Comparison of ENCODE assay signal across 23 cellular contexts in genomic region chr2:213171147-213171546, GRCh38.
"Had no signal": no experiment of that assay in that cellular context is flagged by ENCODE, and none has a peak within 500 bp of the region (broad histone marks: within the 10 kb centered on the region; RNA-seq: fewer than 3 reads in every experiment).

No MANE protein-coding gene starts in this region.

- H3K4me3 Mint-ChIP-seq: mesothelial cell of epicardium; natural killer cell; nephron progenitor cell; stimulated activated effector memory CD8-positive, alpha-beta T cell treated with anti-CD3 and anti-CD28 coated beads, Interleukin-12 subunit alpha, Interleukin-12 subunit beta, amount 100 ng/mL, for 72 hours; stimulated activated naive CD8-positive, alpha-beta T cell treated with anti-CD3 and anti-CD28 coated beads, Interleukin-15, amount 100 ng/mL, for 72 hours had no signal

- H3K4me1 Mint-ChIP-seq: natural killer cell; nephron progenitor cell; stimulated activated effector memory CD8-positive, alpha-beta T cell treated with anti-CD3 and anti-CD28 coated beads, Interleukin-12 subunit alpha, Interleukin-12 subunit beta, amount 100 ng/mL, for 72 hours; stimulated activated naive CD8-positive, alpha-beta T cell treated with anti-CD3 and anti-CD28 coated beads, Interleukin-15, amount 100 ng/mL, for 72 hours had no signal

- H3K9me3 ChIP-seq: left ventricle myocardium inferior, ovary, sigmoid colon, spleen, tibial nerve, upper lobe of left lung, vagina had no signal

- ATAC-seq: natural killer cell; right cardiac atrium; stimulated activated effector memory CD8-positive, alpha-beta T cell treated with anti-CD3 and anti-CD28 coated beads, Interleukin-12 subunit alpha, Interleukin-12 subunit beta, amount 100 ng/mL, for 72 hours; stimulated activated naive CD8-positive, alpha-beta T cell treated with anti-CD3 and anti-CD28 coated beads, Interleukin-15, amount 100 ng/mL, for 72 hours had no signal

- DNase-seq: hypothalamus; islet precursor cell; left ventricle myocardium inferior; mesendoderm; naive B cell; natural killer cell; nephron progenitor cell; ovary; right cardiac atrium; sigmoid colon; small intestine; spleen; stimulated activated CD4-positive, alpha-beta T cell treated with anti-CD3 and anti-CD28 coated beads, Interleukin-4, amount 100 ng/mL, for 24 hours; stimulated activated naive CD4-positive, alpha-beta T cell treated with Interleukin-2 at 50 U/mL for 16 hours; stimulated activated naive CD8-positive, alpha-beta T cell treated with anti-CD3 and anti-CD28 coated beads, Interleukin-15, amount 100 ng/mL, for 72 hours; substantia nigra; upper lobe of left lung had no signal

- H3K27me3 ChIP-seq: ovary, sigmoid colon, spleen, upper lobe of left lung, vagina had no signal

- H3K4me1 ChIP-seq: left ventricle myocardium inferior, spleen, tibial nerve, upper lobe of left lung had no signal

- FAIRE-seq: small intestine had no signal

- H3K27me3 Mint-ChIP-seq: naive B cell; progenitor cell of endocrine pancreas; stimulated activated naive CD8-positive, alpha-beta T cell treated with anti-CD3 and anti-CD28 coated beads, Interleukin-15, amount 100 ng/mL, for 72 hours had no signal

- H3K27ac ChIP-seq: left ventricle myocardium inferior, ovary, sigmoid colon, spleen, tibial nerve, upper lobe of left lung, vagina had no signal

- H3K27ac Mint-ChIP-seq: mesothelial cell of epicardium; natural killer cell; nephron progenitor cell; progenitor cell of endocrine pancreas; stimulated activated effector memory CD8-positive, alpha-beta T cell treated with anti-CD3 and anti-CD28 coated beads, Interleukin-12 subunit alpha, Interleukin-12 subunit beta, amount 100 ng/mL, for 72 hours; stimulated activated naive CD8-positive, alpha-beta T cell treated with anti-CD3 and anti-CD28 coated beads, Interleukin-15, amount 100 ng/mL, for 72 hours had no signal

- H3K4me3 ChIP-seq: left ventricle myocardium inferior, lung, ovary, sigmoid colon, spleen, tibial nerve, upper lobe of left lung, vagina had no signal

- H3K36me3 Mint-ChIP-seq: naive B cell; natural killer cell; stimulated activated effector memory CD8-positive, alpha-beta T cell treated with anti-CD3 and anti-CD28 coated beads, Interleukin-12 subunit alpha, Interleukin-12 subunit beta, amount 100 ng/mL, for 72 hours had no signal

- H3K36me3 ChIP-seq: left ventricle myocardium inferior, ovary, sigmoid colon, spleen, tibial nerve, upper lobe of left lung, vagina had no signal

- H3K9me3 Mint-ChIP-seq: natural killer cell; nephron progenitor cell; stimulated activated effector memory CD8-positive, alpha-beta T cell treated with anti-CD3 and anti-CD28 coated beads, Interleukin-12 subunit alpha, Interleukin-12 subunit beta, amount 100 ng/mL, for 72 hours; stimulated activated naive CD8-positive, alpha-beta T cell treated with anti-CD3 and anti-CD28 coated beads, Interleukin-15, amount 100 ng/mL, for 72 hours had no signal
